ENCODE assay signal across 1 cellular context in genomic region chr20:22523128-22523498, GRCh38.
A peak's percentile ranks its signal among the peaks of the same experiment; 100 is the strongest.
TF ChIP-seq lines count a peak whose summit lies in the region.

No MANE protein-coding gene starts in this region.

TF ChIP-seq in HepG2, 621 proteins besides CTCF, POLR2A, EP300 and RAD21 (continued from another document):
- TF ChIP-seq, protein P1, sequence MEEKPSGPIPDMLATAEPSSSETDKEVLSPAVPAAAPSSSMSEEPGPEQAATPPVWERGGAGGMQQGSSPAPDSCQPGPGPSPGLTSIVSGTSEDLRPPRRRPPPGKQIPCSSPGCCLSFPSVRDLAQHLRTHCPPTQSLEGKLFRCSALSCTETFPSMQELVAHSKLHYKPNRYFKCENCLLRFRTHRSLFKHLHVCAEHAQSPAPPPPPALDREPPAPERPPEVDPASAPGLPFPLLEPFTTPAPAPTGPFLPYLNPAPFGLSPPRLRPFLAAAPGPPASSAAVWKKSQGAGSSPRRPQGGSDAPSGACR (CRISPR knock-in tag; IDR thresholded peaks at IDR 0.05): peak; percentile 29; the same call in 1 of the 2 replicates
- TF ChIP-seq SOX13 (IDR thresholded peaks at IDR 0.05) (no peak), SOX13 (CRISPR knock-in tag; conservative IDR thresholded peaks at IDR 0.05 in 1 of 2, IDR thresholded peaks at IDR 0.05 in 1 of 2) (0 out of 4 replicates have a peak, but pooled peaks of 1 of the 2 experiments have one; percentile 22), CC2D1A (CRISPR knock-in tag; IDR thresholded peaks at IDR 0.05) (no peak), LBX2 (CRISPR knock-in tag; IDR thresholded peaks at IDR 0.05; ENCODE audit: borderline replicate concordance) (no peak), ZNF788 (CRISPR knock-in tag; IDR thresholded peaks at IDR 0.05; ENCODE audit: borderline replicate concordance) (0 out of 2 replicates have a peak, but pooled peaks have one; percentile 3), SP1 (IDR thresholded peaks at IDR 0.05) (no peak), SP1 (CRISPR knock-in tag; IDR thresholded peaks at IDR 0.05) (0 out of 2 replicates have a peak, but pooled peaks have one; percentile 33), SIX4 (CRISPR knock-in tag; IDR thresholded peaks at IDR 0.05) (0 out of 2 replicates have a peak, but pooled peaks have one; percentile 16), ZNF343 (CRISPR knock-in tag; IDR thresholded peaks at IDR 0.05) (no peak), TFDP1 (CRISPR knock-in tag; IDR thresholded peaks at IDR 0.05; ENCODE audit: borderline replicate concordance) (peak; percentile 44; the same call in 1 of the 2 replicates), SRY (CRISPR knock-in tag; IDR thresholded peaks at IDR 0.05) (peak; percentile 52; the same call in 1 of the 2 replicates), MNT (IDR thresholded peaks at IDR 0.05) (peak; percentile 40; the same call in 1 of the 2 replicates), ARHGAP35 (CRISPR knock-in tag; IDR thresholded peaks at IDR 0.05; ENCODE audit: borderline replicate concordance) (0 out of 2 replicates have a peak, but pooled peaks have one; percentile 72), FOXC1 (CRISPR knock-in tag; IDR thresholded peaks at IDR 0.05; ENCODE audit: borderline replicate concordance) (peak; percentile 19; the same call in 1 of the 2 replicates), ZNF784 (CRISPR knock-in tag; IDR thresholded peaks at IDR 0.05; ENCODE audit: borderline replicate concordance) (0 out of 2 replicates have a peak, but pooled peaks have one; percentile 14), ZMAT3 (CRISPR knock-in tag; conservative IDR thresholded peaks at IDR 0.05) (0 out of 2 replicates have a peak, but pooled peaks have one; percentile 18), ZNF572 (CRISPR knock-in tag; IDR thresholded peaks at IDR 0.05) (0 out of 2 replicates have a peak, but pooled peaks have one; percentile 27), TEAD3 (CRISPR knock-in tag; optimal IDR thresholded peaks at IDR 0.05; ENCODE audit: borderline replicate concordance) (peak; percentile 17)
- TF ChIP-seq, protein P2, sequence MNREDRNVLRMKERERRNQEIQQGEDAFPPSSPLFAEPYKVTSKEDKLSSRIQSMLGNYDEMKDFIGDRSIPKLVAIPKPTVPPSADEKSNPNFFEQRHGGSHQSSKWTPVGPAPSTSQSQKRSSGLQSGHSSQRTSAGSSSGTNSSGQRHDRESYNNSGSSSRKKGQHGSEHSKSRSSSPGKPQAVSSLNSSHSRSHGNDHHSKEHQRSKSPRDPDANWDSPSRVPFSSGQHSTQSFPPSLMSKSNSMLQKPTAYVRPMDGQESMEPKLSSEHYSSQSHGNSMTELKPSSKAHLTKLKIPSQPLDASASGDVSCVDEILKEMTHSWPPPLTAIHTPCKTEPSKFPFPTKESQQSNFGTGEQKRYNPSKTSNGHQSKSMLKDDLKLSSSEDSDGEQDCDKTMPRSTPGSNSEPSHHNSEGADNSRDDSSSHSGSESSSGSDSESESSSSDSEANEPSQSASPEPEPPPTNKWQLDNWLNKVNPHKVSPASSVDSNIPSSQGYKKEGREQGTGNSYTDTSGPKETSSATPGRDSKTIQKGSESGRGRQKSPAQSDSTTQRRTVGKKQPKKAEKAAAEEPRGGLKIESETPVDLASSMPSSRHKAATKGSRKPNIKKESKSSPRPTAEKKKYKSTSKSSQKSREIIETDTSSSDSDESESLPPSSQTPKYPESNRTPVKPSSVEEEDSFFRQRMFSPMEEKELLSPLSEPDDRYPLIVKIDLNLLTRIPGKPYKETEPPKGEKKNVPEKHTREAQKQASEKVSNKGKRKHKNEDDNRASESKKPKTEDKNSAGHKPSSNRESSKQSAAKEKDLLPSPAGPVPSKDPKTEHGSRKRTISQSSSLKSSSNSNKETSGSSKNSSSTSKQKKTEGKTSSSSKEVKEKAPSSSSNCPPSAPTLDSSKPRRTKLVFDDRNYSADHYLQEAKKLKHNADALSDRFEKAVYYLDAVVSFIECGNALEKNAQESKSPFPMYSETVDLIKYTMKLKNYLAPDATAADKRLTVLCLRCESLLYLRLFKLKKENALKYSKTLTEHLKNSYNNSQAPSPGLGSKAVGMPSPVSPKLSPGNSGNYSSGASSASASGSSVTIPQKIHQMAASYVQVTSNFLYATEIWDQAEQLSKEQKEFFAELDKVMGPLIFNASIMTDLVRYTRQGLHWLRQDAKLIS (CRISPR knock-in tag; IDR thresholded peaks at IDR 0.05): no peak
- TF ChIP-seq, protein P3, sequence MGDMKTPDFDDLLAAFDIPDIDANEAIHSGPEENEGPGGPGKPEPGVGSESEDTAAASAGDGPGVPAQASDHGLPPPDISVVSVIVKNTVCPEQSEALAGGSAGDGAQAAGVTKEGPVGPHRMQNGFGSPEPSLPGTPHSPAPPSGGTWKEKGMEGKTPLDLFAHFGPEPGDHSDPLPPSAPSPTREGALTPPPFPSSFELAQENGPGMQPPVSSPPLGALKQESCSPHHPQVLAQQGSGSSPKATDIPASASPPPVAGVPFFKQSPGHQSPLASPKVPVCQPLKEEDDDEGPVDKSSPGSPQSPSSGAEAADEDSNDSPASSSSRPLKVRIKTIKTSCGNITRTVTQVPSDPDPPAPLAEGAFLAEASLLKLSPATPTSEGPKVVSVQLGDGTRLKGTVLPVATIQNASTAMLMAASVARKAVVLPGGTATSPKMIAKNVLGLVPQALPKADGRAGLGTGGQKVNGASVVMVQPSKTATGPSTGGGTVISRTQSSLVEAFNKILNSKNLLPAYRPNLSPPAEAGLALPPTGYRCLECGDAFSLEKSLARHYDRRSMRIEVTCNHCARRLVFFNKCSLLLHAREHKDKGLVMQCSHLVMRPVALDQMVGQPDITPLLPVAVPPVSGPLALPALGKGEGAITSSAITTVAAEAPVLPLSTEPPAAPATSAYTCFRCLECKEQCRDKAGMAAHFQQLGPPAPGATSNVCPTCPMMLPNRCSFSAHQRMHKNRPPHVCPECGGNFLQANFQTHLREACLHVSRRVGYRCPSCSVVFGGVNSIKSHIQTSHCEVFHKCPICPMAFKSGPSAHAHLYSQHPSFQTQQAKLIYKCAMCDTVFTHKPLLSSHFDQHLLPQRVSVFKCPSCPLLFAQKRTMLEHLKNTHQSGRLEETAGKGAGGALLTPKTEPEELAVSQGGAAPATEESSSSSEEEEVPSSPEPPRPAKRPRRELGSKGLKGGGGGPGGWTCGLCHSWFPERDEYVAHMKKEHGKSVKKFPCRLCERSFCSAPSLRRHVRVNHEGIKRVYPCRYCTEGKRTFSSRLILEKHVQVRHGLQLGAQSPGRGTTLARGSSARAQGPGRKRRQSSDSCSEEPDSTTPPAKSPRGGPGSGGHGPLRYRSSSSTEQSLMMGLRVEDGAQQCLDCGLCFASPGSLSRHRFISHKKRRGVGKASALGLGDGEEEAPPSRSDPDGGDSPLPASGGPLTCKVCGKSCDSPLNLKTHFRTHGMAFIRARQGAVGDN (CRISPR knock-in tag; IDR thresholded peaks at IDR 0.05): peak; percentile 49
- TF ChIP-seq, protein P4, sequence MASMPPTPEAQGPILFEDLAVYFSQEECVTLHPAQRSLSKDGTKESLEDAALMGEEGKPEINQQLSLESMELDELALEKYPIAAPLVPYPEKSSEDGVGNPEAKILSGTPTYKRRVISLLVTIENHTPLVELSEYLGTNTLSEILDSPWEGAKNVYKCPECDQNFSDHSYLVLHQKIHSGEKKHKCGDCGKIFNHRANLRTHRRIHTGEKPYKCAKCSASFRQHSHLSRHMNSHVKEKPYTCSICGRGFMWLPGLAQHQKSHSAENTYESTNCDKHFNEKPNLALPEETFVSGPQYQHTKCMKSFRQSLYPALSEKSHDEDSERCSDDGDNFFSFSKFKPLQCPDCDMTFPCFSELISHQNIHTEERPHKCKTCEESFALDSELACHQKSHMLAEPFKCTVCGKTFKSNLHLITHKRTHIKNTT (CRISPR knock-in tag; IDR thresholded peaks at IDR 0.05): no peak
- TF ChIP-seq, protein P5, sequence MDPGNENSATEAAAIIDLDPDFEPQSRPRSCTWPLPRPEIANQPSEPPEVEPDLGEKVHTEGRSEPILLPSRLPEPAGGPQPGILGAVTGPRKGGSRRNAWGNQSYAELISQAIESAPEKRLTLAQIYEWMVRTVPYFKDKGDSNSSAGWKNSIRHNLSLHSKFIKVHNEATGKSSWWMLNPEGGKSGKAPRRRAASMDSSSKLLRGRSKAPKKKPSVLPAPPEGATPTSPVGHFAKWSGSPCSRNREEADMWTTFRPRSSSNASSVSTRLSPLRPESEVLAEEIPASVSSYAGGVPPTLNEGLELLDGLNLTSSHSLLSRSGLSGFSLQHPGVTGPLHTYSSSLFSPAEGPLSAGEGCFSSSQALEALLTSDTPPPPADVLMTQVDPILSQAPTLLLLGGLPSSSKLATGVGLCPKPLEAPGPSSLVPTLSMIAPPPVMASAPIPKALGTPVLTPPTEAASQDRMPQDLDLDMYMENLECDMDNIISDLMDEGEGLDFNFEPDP (CRISPR knock-in tag; conservative IDR thresholded peaks at IDR 0.05): 0 out of 2 replicates have a peak, but pooled peaks have one; percentile 86
- TF ChIP-seq, protein P6, sequence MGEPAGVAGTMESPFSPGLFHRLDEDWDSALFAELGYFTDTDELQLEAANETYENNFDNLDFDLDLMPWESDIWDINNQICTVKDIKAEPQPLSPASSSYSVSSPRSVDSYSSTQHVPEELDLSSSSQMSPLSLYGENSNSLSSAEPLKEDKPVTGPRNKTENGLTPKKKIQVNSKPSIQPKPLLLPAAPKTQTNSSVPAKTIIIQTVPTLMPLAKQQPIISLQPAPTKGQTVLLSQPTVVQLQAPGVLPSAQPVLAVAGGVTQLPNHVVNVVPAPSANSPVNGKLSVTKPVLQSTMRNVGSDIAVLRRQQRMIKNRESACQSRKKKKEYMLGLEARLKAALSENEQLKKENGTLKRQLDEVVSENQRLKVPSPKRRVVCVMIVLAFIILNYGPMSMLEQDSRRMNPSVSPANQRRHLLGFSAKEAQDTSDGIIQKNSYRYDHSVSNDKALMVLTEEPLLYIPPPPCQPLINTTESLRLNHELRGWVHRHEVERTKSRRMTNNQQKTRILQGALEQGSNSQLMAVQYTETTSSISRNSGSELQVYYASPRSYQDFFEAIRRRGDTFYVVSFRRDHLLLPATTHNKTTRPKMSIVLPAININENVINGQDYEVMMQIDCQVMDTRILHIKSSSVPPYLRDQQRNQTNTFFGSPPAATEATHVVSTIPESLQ (CRISPR knock-in tag; conservative IDR thresholded peaks at IDR 0.05): 0 out of 2 replicates have a peak, but pooled peaks have one; percentile 42
- TF ChIP-seq, protein P7, sequence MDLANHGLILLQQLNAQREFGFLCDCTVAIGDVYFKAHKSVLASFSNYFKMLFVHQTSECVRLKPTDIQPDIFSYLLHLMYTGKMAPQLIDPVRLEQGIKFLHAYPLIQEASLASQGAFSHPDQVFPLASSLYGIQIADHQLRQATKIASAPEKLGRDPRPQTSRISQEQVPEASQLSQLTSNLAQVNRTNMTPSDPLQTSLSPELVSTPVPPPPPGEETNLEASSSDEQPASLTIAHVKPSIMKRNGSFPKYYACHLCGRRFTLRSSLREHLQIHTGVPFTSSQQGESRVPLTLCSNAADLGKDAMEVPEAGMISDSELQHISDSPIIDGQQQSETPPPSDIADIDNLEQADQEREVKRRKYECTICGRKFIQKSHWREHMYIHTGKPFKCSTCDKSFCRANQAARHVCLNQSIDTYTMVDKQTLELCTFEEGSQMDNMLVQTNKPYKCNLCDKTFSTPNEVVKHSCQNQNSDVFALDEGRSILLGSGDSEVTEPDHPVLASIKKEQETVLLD (CRISPR knock-in tag; IDR thresholded peaks at IDR 0.05; ENCODE audit: low read depth): no peak
TF ChIP-seq in HepG2: peak in this region for 18.
